Comparison of ENCODE assay signal across 8 cellular contexts in genomic region chr22:46367707-46368191, GRCh38. TPM values are rescaled to one million over a fixed set of nuclear protein-coding genes. Genes with fewer than 3 reads are reported as not detected.
DNase-seq lines count a peak whose midpoint lies in the region; ATAC-seq and TF ChIP-seq lines count a peak whose summit lies in the region.

No MANE protein-coding gene starts in this region.

- 36 to 63% (median 41%) methylated on average over 10 to 19 of the region's 19 CpGs for WGBS in adrenal gland, 4 donors
- 56% methylated on average over 18 of the region's 19 CpGs for WGBS in hepatocyte (ENCODE audit: low lambda C conversion rate, missing lambda C conversion rate)

- TF ChIP-seq POLR2A in adrenal gland (IDR thresholded peaks at IDR 0.05): no peak

- no peaks in the 10 kb centered on the region for H3K4me1 ChIP-seq in adrenal gland (replicated peaks in 1 of 2)
- H3K4me1 ChIP-seq in hepatocyte (ENCODE audit: insufficient read depth): no peaks in the 10 kb centered on the region

- no peaks in the 10 kb centered on the region for H3K79me2 ChIP-seq in hepatocyte

- intact Hi-C loops in adrenal gland (cut with DNase I): loop anchor here (2.0 to 5.0 kb wide), 2 partner anchors 170 to 175 kb away; partner anchors contain the start of gene CELSR1 (in 1 of the 2)

- H3K27me3 ChIP-seq in adrenal gland (peaks cover 5% of the 10 kb centered on the region), hepatocyte (no peaks in the 10 kb centered on the region)

- H3K4me2 ChIP-seq in hepatocyte: no peak overlapping the region

- TF ChIP-seq CTCF in LNCaP clone FGC (IDR thresholded peaks at IDR 0.05; ENCODE audit: control insufficient read depth, extremely low read depth, insufficient read depth) (peak; percentile 99), adrenal gland (IDR thresholded peaks at IDR 0.05) (peak; percentile 82 to 96 (median 91)), hepatocyte (IDR thresholded peaks at IDR 0.05; ENCODE audit: poor library complexity) (peak; percentile 72)

- H3K4me3 ChIP-seq in LNCaP clone FGC (ENCODE audit: low read depth, low read length) (no peak overlapping the region), adrenal gland (no peak overlapping the region), hepatocyte (no peak overlapping the region)

- DNase-seq in DMS53 treated with DMSO at 0.1 percent for 48 hours (lab: John Stamatoyannopoulos, UW; ENCODE audit: unreplicated experiment): peak; percentile 86
- peak; percentile 13 for DNase-seq in LNCaP clone FGC (ENCODE audit: low read depth)
- peak; percentile 40 to 66 (median 59) for DNase-seq in T-helper 2 cell
- DNase-seq in adrenal gland: peak; percentile 56 to 87 (median 74)
- DNase-seq in hepatocyte (ENCODE audit: low spot score): peak; percentile 78
- DNase-seq in stimulated activated CD4-positive, alpha-beta T cell treated with anti-CD3 and anti-CD28 coated beads, Interleukin-1b, Interleukin-23, amount 100 ng/mL, for 48 hours: peak; percentile 64

- H3K27ac ChIP-seq in adrenal gland (no peak overlapping the region), hepatocyte (no peak overlapping the region)

- no peaks in the 10 kb centered on the region for H3K9me3 ChIP-seq in adrenal gland (replicated peaks in 1 of 3)
- H3K9me3 ChIP-seq in hepatocyte (ENCODE audit: low read depth): no peaks in the 10 kb centered on the region

- H3K9me2 ChIP-seq in hepatocyte (replicated peaks; ENCODE audit: insufficient read depth): no peaks in the 10 kb centered on the region

- H3K36me3 ChIP-seq in adrenal gland (replicated peaks in 1 of 2) (no peaks in the 10 kb centered on the region), hepatocyte (replicated peaks; ENCODE audit: insufficient read depth, low read depth) (no peaks in the 10 kb centered on the region)

- no peak for ATAC-seq in GM21381 (IDR thresholded peaks at IDR 0.05; ENCODE audit: unreplicated experiment)
- ATAC-seq in HG03097 (IDR thresholded peaks at IDR 0.05; ENCODE audit: low FRiP score, unreplicated experiment): no peak

- no peak overlapping the region for H2AFZ ChIP-seq in hepatocyte

- no peaks in the 10 kb centered on the region for H4K20me1 ChIP-seq in hepatocyte (ENCODE audit: insufficient read depth, poor library complexity, severe bottlenecking)

RNA-seq across cellular contexts. Expression of gene TRMU, which starts 32.2 kb away (rescaled TPM):
- total RNA-seq in adrenal gland (10 to 100 TPM; 20.2 to 48.0 (median 34.3) TPM), hepatocyte (36.0 and 40.9 TPM in 2 replicates)
- polyA plus RNA-seq in adrenal gland (100 to 1,000 TPM in 1 of 3 donors, 10 to 100 TPM in 2; 26.6 to 107 (median 56.6) TPM), hepatocyte (38.0 and 44.6 TPM in 2 replicates)

Comparison
In these comparisons a context has a peak if more than half of its experiments do, and no peak if none do; other contexts are left out.
1. DNase-seq: peak in every context shown above with its lines; median percentile 86 in DMS53 treated with DMSO at 0.1 percent for 48 hours; 78 in hepatocyte; 74 in adrenal gland; 64 in stimulated activated CD4-positive, alpha-beta T cell treated with anti-CD3 and anti-CD28 coated beads, Interleukin-1b, Interleukin-23, amount 100 ng/mL, for 48 hours; 59 in T-helper 2 cell; 13 in LNCaP clone FGC.